In genomic region chrX:50450324-50450723, GRCh38 we compare ENCODE assay signal across 11 cellular contexts. TPM values are rescaled to one million over a fixed set of nuclear protein-coding genes. Genes with fewer than 3 reads are reported as not detected.
"Had no signal": no experiment of that assay in that cellular context is flagged by ENCODE, and none has a peak within 500 bp of the region (broad histone marks: within the 10 kb centered on the region; RNA-seq: fewer than 3 reads in every experiment).

No MANE protein-coding gene starts in this region.

- H3K4me3 ChIP-seq: GM23248, HAP-1 had no signal

- H2AFZ ChIP-seq: GM23248 had no signal

- ATAC-seq: HCT116 had no signal

- H3K4me1 Mint-ChIP-seq: IgD-negative memory B cell had no signal

- H3K4me1 ChIP-seq: HAP-1 had no signal

- H3K9ac ChIP-seq: GM23248 had no signal

- DNase-seq: GM23248, GOT3, H7, HFFc6, KBM-7 had no signal

- H3K27ac Mint-ChIP-seq: HFFc6, IgD-negative memory B cell had no signal

- H3K27ac ChIP-seq: GM23248, HL-60 had no signal

- H3K4me3 Mint-ChIP-seq: HFFc6, IgD-negative memory B cell had no signal

- H3K9me3 ChIP-seq: HAP-1 had no signal

- H3K36me3 ChIP-seq: HAP-1 had no signal

- FAIRE-seq: HTR-8/SVneo had no signal

RNA-seq across cellular contexts. Expression of gene DGKK, which starts 20.3 kb away (rescaled TPM):
- total RNA-seq: GM23248, H4, HFFc6 had no signal
- polyA plus RNA-seq: GM23248 had no signal
